In the genomic region with DNA sequence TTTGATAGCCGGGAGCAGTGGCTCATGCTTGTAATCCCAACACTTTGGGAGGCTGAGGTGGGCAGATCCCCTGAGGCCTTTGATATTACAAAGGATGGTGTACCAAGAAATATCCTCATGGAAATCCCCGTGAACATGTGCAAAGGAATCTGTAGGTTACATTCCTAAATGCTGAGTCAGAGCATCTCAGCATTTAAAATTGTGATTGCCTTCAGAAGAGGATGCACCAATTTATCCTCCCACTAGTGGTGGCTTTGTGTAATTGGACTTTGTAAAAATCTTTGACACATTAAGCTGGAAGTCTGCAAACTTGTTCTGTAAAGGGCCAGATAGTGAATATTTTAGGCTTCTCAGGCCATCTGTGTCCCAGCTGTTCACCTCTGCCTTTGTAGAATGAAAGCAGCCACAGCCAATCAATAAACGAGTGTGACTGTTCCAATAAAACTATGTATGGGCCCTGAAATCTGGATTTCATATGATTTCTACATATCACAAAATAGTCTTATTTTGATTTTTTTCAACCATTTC, we compare ENCODE assay signal across 8 cellular contexts. TPM values are rescaled to one million over a fixed set of nuclear protein-coding genes. Genes with fewer than 3 reads are reported as not detected.
DNase-seq lines count a peak whose midpoint lies in the region; ATAC-seq and TF ChIP-seq lines count a peak whose summit lies in the region.

No MANE protein-coding gene starts in this region.

- POLR2A ChIA-PET in AG04449 (lab: Yijun Ruan, JAX) = interaction anchor here (1.0 kb wide), 1 partner anchor 24 kb away, joined by 5 read pairs; no protein-coding TSS in a partner anchor

- peak; percentile 81 for ATAC-seq in HG03342 (IDR thresholded peaks at IDR 0.05; ENCODE audit: unreplicated experiment)

- CTCF ChIA-PET in AG04449 (lab: Yijun Ruan, JAX) = interaction anchor here (0.7 to 4.3 kb wide), 14 partner anchors 10 to 294 kb away, joined by 3 to 20 read pairs (median 4); a partner anchor contains a TSS

- H3K4me3 Mint-ChIP-seq in nephron = no peak overlapping the region

- no peak overlapping the region for H3K4me3 ChIP-seq in AG04449 (ENCODE audit: low read depth, low read length)
- H3K4me3 ChIP-seq in SJCRH30 = no peak overlapping the region
- H3K4me3 ChIP-seq in esophagus (ENCODE audit: low read depth in 1 of 2, low read length in 2 of 2) = no peak overlapping the region

- WGBS in esophagus, 2 donors = 30 to 43% methylated on average over 3 of the region's 3 CpGs

- peak; percentile 84 for DNase-seq in AG04449 (ENCODE audit: low read depth, low spot score)
- DNase-seq in GM10266 (ENCODE audit: extremely low spot score) = no peak
- peak; percentile 18 to 49 for DNase-seq in SJCRH30
- no peak for DNase-seq in nucleus accumbens (lab: John Stamatoyannopoulos, UW)
- no peak for DNase-seq in stimulated activated CD4-positive, alpha-beta T cell treated with anti-CD3 and anti-CD28 coated beads, Interleukin-1b, Interleukin-23, amount 100 ng/mL, for 48 hours

- H3K4me1 ChIP-seq in SJCRH30 (peaks cover 8% of the 10 kb centered on the region), esophagus (ENCODE audit: control insufficient read depth in 2 of 2, insufficient read depth in 2 of 2, low read length in 1 of 2) (peaks cover 0 to 2% of the 10 kb centered on the region in 2 donors)

- H3K36me3 Mint-ChIP-seq in nephron (ENCODE audit: low read depth) = peaks cover 68% of the 10 kb centered on the region

- peak overlapping the region; percentile 33; the same call in 1 of the 2 replicates for H3K27ac ChIP-seq in SJCRH30
- H3K27ac ChIP-seq in esophagus (ENCODE audit: low read depth in 2 of 2, low read length in 1 of 2) = peak overlapping the region; percentile 61 to 69

- H3K4me1 Mint-ChIP-seq in nephron = peaks cover 11% of the 10 kb centered on the region

- H3K27ac Mint-ChIP-seq in nephron = peak overlapping the region; percentile 37 to 68 (median 44)

- H3K27me3 ChIP-seq in SJCRH30 = no peaks in the 10 kb centered on the region
- H3K27me3 ChIP-seq in esophagus (ENCODE audit: control insufficient read depth in 1 of 2, insufficient read depth in 2 of 2, low read length in 2 of 2) = no peaks in the 10 kb centered on the region

- H3K36me3 ChIP-seq in SJCRH30 = peaks cover 5% of the 10 kb centered on the region
- H3K36me3 ChIP-seq in esophagus (ENCODE audit: control insufficient read depth in 2 of 2, insufficient read depth in 2 of 2, low read length in 1 of 2) = peaks cover 0 to 5% of the 10 kb centered on the region in 2 donors

- TF ChIP-seq CTCF in AG04449 (IDR thresholded peaks at IDR 0.05; ENCODE audit: insufficient read depth, low read length, missing control alignments) (peak; percentile 52), GM10266 (IDR thresholded peaks at IDR 0.05; ENCODE audit: control insufficient read depth, insufficient read depth, low read depth, missing control alignments) (peak; percentile 37), nephron (IDR thresholded peaks at IDR 0.05; ENCODE audit: unreplicated experiment in 3 of 3) (peak; percentile 44 to 54 (median 53))

- no peaks in the 10 kb centered on the region for H3K9me3 Mint-ChIP-seq in nephron

- no peaks in the 10 kb centered on the region for H3K27me3 Mint-ChIP-seq in nephron (ENCODE audit: low read depth)

- H3K9me3 ChIP-seq in SJCRH30 (replicated peaks) (no peaks in the 10 kb centered on the region), esophagus (ENCODE audit: control insufficient read depth in 2 of 2, insufficient read depth in 1 of 2, low read depth in 1 of 2, low read length in 1 of 2) (no peaks in the 10 kb centered on the region)

RNA-seq across cellular contexts. Expression of a gene that starts 11.8 kb away (rescaled TPM):
- 68.8 and 73.7 TPM in 2 replicates for total RNA-seq in SJCRH30 (2014; rRNA removed; shearing (Covaris generic))
- polyA plus RNA-seq in esophagus = 10 to 100 TPM; 47.6 to 50.8 TPM

RNA-seq across cellular contexts. Expression of a gene that starts 36.5 kb away (rescaled TPM):
- total RNA-seq in SJCRH30 (2014; rRNA removed; shearing (Covaris generic)) = 92.3 and 97.2 TPM in 2 replicates
- polyA plus RNA-seq in esophagus = 10 to 100 TPM; 82.7 to 84.9 TPM

Comparison
In these comparisons a context has a peak if more than half of its experiments do, and no peak if none do; other contexts are left out.
1. DNase-seq: peak in AG04449 (single experiment) and SJCRH30 (2 of 2); none in GM10266 (single experiment), nucleus accumbens (0 of 56) and stimulated activated CD4-positive, alpha-beta T cell treated with anti-CD3 and anti-CD28 coated beads, Interleukin-1b, Interleukin-23, amount 100 ng/mL, for 48 hours (single experiment).
2. Peak in every context shown above with its lines, with median percentiles within 50 percentile points of each other: CTCF ChIP-seq.